In the genomic region with DNA sequence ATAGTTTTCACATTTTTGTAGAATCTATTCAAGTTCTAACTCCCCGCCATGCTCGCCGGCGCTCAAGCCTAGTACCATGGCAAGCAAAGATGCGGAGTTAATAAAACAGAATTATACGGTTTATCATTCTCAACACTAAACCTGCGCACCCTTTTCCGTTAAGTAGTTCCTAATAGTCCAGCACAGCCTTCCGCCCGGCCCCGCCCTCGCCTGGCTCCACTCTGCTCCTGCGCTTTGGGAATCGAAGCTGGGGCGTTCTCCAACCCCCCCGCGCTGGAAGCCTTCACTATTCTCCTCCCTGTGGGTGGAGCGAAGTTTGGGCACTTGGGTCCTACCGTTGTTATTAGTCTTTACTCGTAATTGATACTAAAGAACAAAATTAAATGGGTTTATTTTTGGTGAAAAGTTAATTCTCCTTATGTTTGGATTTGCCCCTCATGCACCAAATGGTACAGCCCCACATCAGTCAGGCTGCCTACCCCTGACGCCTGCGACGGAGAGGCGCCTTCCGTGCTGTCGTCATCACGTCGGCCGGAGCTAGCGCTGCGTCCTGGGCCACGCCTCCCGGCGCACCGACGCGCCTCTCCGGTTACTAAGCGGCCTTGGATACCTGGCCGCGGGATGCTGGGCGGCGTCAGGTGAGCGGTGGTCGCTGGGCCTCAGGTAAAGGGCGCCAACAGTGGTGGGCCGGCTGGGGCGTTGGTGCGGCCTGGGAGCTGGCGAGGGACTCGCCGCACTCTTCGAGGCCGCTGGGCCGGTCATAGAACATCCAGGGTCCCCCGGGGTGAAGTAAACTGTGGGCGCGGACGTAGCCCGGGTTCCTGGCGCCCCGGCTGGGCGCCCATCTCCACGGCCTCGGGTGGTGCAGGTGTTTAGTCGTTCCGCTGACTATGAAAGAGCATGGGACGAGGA, we compare ENCODE assay signal across 8 cellular contexts. TPM values are rescaled to one million over a fixed set of nuclear protein-coding genes. Genes with fewer than 3 reads are reported as not detected.
DNase-seq lines count a peak whose midpoint lies in the region; TF ChIP-seq lines count a peak whose summit lies in the region.

A gene with protein sequence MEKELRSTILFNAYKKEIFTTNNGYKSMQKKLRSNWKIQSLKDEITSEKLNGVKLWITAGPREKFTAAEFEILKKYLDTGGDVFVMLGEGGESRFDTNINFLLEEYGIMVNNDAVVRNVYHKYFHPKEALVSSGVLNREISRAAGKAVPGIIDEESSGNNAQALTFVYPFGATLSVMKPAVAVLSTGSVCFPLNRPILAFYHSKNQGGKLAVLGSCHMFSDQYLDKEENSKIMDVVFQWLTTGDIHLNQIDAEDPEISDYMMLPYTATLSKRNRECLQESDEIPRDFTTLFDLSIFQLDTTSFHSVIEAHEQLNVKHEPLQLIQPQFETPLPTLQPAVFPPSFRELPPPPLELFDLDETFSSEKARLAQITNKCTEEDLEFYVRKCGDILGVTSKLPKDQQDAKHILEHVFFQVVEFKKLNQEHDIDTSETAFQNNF (plus strand): TSS at position 546 of the 912 bp plus-strand sequence. CDS start 3,762 bp downstream, outside the sequence.

- peak; percentile 76 for TF ChIP-seq EP300 in neural cell (conservative IDR thresholded peaks at IDR 0.05; ENCODE audit: poor library complexity, severe bottlenecking)
- no peak for TF ChIP-seq EP300 in stomach (IDR thresholded peaks at IDR 0.05)

- H3K79me2 ChIP-seq in neural cell (replicated peaks; ENCODE audit: insufficient read depth, low read length): peaks cover 26% of the 10 kb centered on the region

- H4K20me1 ChIP-seq in neural cell (ENCODE audit: insufficient read depth): no peaks in the 10 kb centered on the region

- H3K9me3 ChIP-seq in MG63: no peaks in the 10 kb centered on the region
- no peaks in the 10 kb centered on the region for H3K9me3 ChIP-seq in neural cell (ENCODE audit: low read length)
- no peaks in the 10 kb centered on the region for H3K9me3 ChIP-seq in stomach

- no peaks in the 10 kb centered on the region for H3F3A ChIP-seq in neural cell (ENCODE audit: insufficient read depth, low read length, poor library complexity, severe bottlenecking)

- DNase-seq in ELF-1 (ENCODE audit: low read depth, low spot score): peak; percentile 97
- DNase-seq in H7: peak; percentile 94
- DNase-seq in MG63: peak; percentile 96
- DNase-seq in SHP77 treated with DMSO at 0.1 percent for 48 hours (lab: John Stamatoyannopoulos, UW): peak; percentile 95
- DNase-seq in activated gamma-delta T cell (lab: John Stamatoyannopoulos, UW): peak; percentile 74
- DNase-seq in fibroblast of the conjunctiva (ENCODE audit: low read depth): peak; percentile 81
- peak; percentile 93 for DNase-seq in stomach

- peak within 1 kb of the TSS; percentile 94 for H3K4me2 ChIP-seq in neural cell (ENCODE audit: low read length)

- H3K27me3 ChIP-seq in H7 (ENCODE audit: control insufficient read depth, insufficient read depth, low read length) (no peaks in the 10 kb centered on the region), MG63 (no peaks in the 10 kb centered on the region), neural cell (ENCODE audit: insufficient read depth, low read depth, low read length) (no peaks in the 10 kb centered on the region), stomach (no peaks in the 10 kb centered on the region)

- peak within 1 kb of the TSS; percentile 81 for H3K4me3 ChIP-seq in H7 (ENCODE audit: insufficient read depth, low read depth, low read length)
- peak within 1 kb of the TSS; percentile 89 for H3K4me3 ChIP-seq in MG63
- peak within 1 kb of the TSS; percentile 92 for H3K4me3 ChIP-seq in neural cell (ENCODE audit: low read length)
- peak within 1 kb of the TSS; percentile 81 to 93 (median 89) for H3K4me3 ChIP-seq in stomach

- TF ChIP-seq POLR2A in stomach (IDR thresholded peaks at IDR 0.05): no peak

- peak within 1 kb of the TSS; percentile 87 for H3K9ac ChIP-seq in neural cell (ENCODE audit: low read length)

- TF ChIP-seq RAD21 in neural cell (conservative IDR thresholded peaks at IDR 0.05): no peak

- peak within 1 kb of the TSS; percentile 97 for H2AFZ ChIP-seq in neural cell (ENCODE audit: low read depth, low read length)

- peaks cover 6 to 25% (median 20%) of the 10 kb centered on the region in 4 donors for H3K4me1 ChIP-seq in stomach

- intact Hi-C loops in stomach (cut with DNase I; ENCODE audit: low total_unique reads): no loop called here

- H3K36me3 ChIP-seq in H7 (replicated peaks; ENCODE audit: control insufficient read depth, insufficient read depth, low read length) (no peaks in the 10 kb centered on the region), MG63 (peaks cover 4% of the 10 kb centered on the region), neural cell (ENCODE audit: insufficient read depth, low read length) (no peaks in the 10 kb centered on the region), stomach (peaks cover 4 to 26% (median 18%) of the 10 kb centered on the region in 4 donors)

- 0 to 1% (median 0%) methylated on average over 37 to 68 of the region's 68 CpGs for WGBS in stomach, 5 donors

- H3K27ac ChIP-seq in neural cell (ENCODE audit: low read length) (peak within 1 kb of the TSS; percentile 83), stomach (peak within 1 kb of the TSS; percentile 72 to 88 (median 82))

- TF ChIP-seq CTCF in neural cell (IDR thresholded peaks at IDR 0.05; ENCODE audit: poor library complexity, severe bottlenecking) (no peak), stomach (IDR thresholded peaks at IDR 0.05) (no peak)

- H3K9me2 ChIP-seq in neural cell (ENCODE audit: insufficient read depth, low read length): no peaks in the 10 kb centered on the region

TF ChIP-seq in neural cell, 6 proteins besides CTCF, POLR2A, EP300 and RAD21:
- no peak for TF ChIP-seq EZH2 (IDR thresholded peaks at IDR 0.05; ENCODE audit: borderline replicate concordance, insufficient read depth, low read length, poor library complexity, severe bottlenecking)
- no peak for TF ChIP-seq TAF1 (IDR thresholded peaks at IDR 0.05; ENCODE audit: low read depth)
- TF ChIP-seq, protein P1, sequence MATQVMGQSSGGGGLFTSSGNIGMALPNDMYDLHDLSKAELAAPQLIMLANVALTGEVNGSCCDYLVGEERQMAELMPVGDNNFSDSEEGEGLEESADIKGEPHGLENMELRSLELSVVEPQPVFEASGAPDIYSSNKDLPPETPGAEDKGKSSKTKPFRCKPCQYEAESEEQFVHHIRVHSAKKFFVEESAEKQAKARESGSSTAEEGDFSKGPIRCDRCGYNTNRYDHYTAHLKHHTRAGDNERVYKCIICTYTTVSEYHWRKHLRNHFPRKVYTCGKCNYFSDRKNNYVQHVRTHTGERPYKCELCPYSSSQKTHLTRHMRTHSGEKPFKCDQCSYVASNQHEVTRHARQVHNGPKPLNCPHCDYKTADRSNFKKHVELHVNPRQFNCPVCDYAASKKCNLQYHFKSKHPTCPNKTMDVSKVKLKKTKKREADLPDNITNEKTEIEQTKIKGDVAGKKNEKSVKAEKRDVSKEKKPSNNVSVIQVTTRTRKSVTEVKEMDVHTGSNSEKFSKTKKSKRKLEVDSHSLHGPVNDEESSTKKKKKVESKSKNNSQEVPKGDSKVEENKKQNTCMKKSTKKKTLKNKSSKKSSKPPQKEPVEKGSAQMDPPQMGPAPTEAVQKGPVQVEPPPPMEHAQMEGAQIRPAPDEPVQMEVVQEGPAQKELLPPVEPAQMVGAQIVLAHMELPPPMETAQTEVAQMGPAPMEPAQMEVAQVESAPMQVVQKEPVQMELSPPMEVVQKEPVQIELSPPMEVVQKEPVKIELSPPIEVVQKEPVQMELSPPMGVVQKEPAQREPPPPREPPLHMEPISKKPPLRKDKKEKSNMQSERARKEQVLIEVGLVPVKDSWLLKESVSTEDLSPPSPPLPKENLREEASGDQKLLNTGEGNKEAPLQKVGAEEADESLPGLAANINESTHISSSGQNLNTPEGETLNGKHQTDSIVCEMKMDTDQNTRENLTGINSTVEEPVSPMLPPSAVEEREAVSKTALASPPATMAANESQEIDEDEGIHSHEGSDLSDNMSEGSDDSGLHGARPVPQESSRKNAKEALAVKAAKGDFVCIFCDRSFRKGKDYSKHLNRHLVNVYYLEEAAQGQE (IDR thresholded peaks at IDR 0.05; ENCODE audit: borderline replicate concordance): peak; percentile 27
- peak; percentile 83 for TF ChIP-seq POLR2AphosphoS5 (IDR thresholded peaks at IDR 0.05)
- TF ChIP-seq MXI1 (conservative IDR thresholded peaks at IDR 0.05; ENCODE audit: poor library complexity, severe bottlenecking): peak; percentile 76
- TF ChIP-seq SMC3 (conservative IDR thresholded peaks at IDR 0.05; ENCODE audit: poor library complexity): peak; percentile 33

RNA-seq across cellular contexts. Expression of the gene that starts here (rescaled TPM):
- total RNA-seq in H7 (2014; rRNA removed; shearing (Covaris generic)): 27.6 and 42.6 TPM in 2 replicates
- 45.4 and 53.0 TPM in 2 replicates for total RNA-seq in MG63 (2014; rRNA removed; shearing (Covaris generic); ENCODE audit: low replicate concordance)
- polyA plus RNA-seq in neural cell (124 and 144 TPM in 2 replicates), stomach (10 to 100 TPM; 12.9 to 24.9 (median 17.6) TPM)
- 93.2 and 98.8 TPM in 2 replicates for polyA minus RNA-seq in neural cell
- 10 to 100 TPM in 1 of 5 donors, 1 to 10 TPM in 2, under 1 TPM in 1, not detected in 1; 0.45 to 41.5 (median 6.4) TPM for total RNA-seq in stomach

Comparison
In these comparisons a context has a peak if more than half of its experiments do, and no peak if none do; other contexts are left out.
1. Peak in every context shown above with its lines: DNase-seq, H3K4me3 ChIP-seq and H3K27ac ChIP-seq.